In the genomic region with DNA sequence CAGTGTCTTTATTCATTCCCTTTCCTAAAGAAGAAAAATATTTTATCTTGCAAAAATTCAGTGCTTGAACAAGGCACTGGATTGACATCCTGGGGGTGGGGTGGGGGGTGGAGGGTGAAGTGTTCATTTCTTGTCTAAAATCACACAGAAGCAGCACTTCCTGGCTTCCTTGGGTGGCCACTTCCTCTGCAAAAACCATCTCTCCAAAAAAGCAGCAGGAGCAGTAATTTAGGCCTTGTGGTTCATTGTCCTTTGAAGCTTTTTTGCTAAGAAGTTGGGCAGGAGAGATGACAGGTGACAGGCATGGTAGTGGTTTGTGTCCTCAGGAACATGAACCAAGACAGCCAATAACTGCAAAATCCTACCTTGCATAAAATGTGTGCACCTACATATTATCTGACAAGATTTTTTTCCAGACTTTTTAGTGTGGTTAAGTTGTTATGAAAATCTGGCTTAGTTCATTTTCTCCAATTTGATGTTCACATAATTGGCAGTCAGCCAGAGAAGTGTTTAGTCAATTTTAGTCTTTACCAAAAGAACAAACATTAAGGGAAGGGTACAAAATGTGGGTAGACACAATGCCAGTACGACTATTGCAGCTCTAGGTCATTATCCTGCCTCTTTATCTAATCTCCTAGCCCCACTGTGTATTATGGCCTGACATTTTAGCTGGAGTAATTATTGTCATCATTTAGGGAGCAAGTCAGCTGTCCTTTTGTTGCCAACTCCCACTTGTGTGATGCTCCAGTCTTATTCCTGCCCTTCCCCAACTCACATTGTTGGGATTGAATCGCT, we compare ENCODE assay signal across 13 cellular contexts.
DNase-seq lines count a peak whose midpoint lies in the region; ATAC-seq and FAIRE-seq lines count a peak whose summit lies in the region.
"Had no signal": no experiment of that assay in that cellular context is flagged by ENCODE, and none has a peak within 500 bp of the region (broad histone marks: within the 10 kb centered on the region; RNA-seq: fewer than 3 reads in every experiment).

No MANE protein-coding gene starts in this region.

- peaks cover 52% of the 10 kb centered on the region for H3K4me1 Mint-ChIP-seq in activated CD8-positive, alpha-beta T cell treated with anti-CD3 and anti-CD28 coated beads, Interleukin-2, amount 10 ng/mL, durations not matched to agents 7 days and 5 days (ENCODE audit: low read depth)

- peaks cover 7% of the 10 kb centered on the region for H3K27me3 Mint-ChIP-seq in activated CD8-positive, alpha-beta T cell treated with anti-CD3 and anti-CD28 coated beads, Interleukin-2, amount 10 ng/mL, durations not matched to agents 7 days and 5 days (ENCODE audit: low read depth)

- H3K9me3 Mint-ChIP-seq in activated CD8-positive, alpha-beta T cell treated with anti-CD3 and anti-CD28 coated beads, Interleukin-2, amount 10 ng/mL, durations not matched to agents 7 days and 5 days (ENCODE audit: insufficient read depth) = no peaks in the 10 kb centered on the region
- H3K9me3 Mint-ChIP-seq: effector memory CD8-positive, alpha-beta T cell; H9 had no signal

- peak; percentile 90 for DNase-seq in COR-L47 (lab: John Stamatoyannopoulos, UW)
- DNase-seq in HTR-8/SVneo (ENCODE audit: insufficient read length, low spot score) = no peak
- DNase-seq in NCI-H69 (lab: John Stamatoyannopoulos, UW) = peak; percentile 87
- peak; percentile 56 for DNase-seq in activated CD8-positive, alpha-beta T cell treated with anti-CD3 and anti-CD28 coated beads, Interleukin-2, amount 10 ng/mL, durations not matched to agents 7 days and 5 days
- DNase-seq in stimulated activated CD8-positive, alpha-beta memory T cell treated with anti-CD3 and anti-CD28 coated beads, Interleukin-4, amount 100 ng/mL, for 48 hours = no peak
- no peak for DNase-seq in stimulated activated CD4-positive, alpha-beta T cell treated with anti-CD3 and anti-CD28 coated beads, Interleukin-12 subunit alpha, Interleukin-12 subunit beta, amount 100 ng/mL, for 4 hours
- no peak for DNase-seq in hepatic stellate cell (ENCODE audit: low spot score)
- DNase-seq: activated CD4-positive, CD25-positive, alpha-beta regulatory T cell treated with anti-CD3 and anti-CD28 coated beads, Interleukin-2, amount 50 U/mL, for 72 hours; C1 segment of cervical spinal cord; effector memory CD8-positive, alpha-beta T cell; H9; mammary epithelial cell had no signal

- peak; percentile 73 for ATAC-seq in activated CD8-positive, alpha-beta T cell treated with anti-CD3 and anti-CD28 coated beads, Interleukin-2, amount 10 ng/mL, durations not matched to agents 7 days and 5 days
- no peak for ATAC-seq in GM21381 (IDR thresholded peaks at IDR 0.05; ENCODE audit: unreplicated experiment)
- ATAC-seq: effector memory CD8-positive, alpha-beta T cell had no signal

- H3K27ac Mint-ChIP-seq in activated CD8-positive, alpha-beta T cell treated with anti-CD3 and anti-CD28 coated beads, Interleukin-2, amount 10 ng/mL, durations not matched to agents 7 days and 5 days = peak overlapping the region; percentile 53

- peak; percentile 67 for FAIRE-seq in HTR-8/SVneo (lab: Jason Lieb, UNC)

- CTCF ChIA-PET in activated CD8-positive, alpha-beta T cell treated with anti-CD3 and anti-CD28 coated beads, Interleukin-2, amount 10 ng/mL, durations not matched to agents 7 days and 5 days (lab: Charles Lee) = interaction anchor here (1.1 to 1.9 kb wide), 6 partner anchors 9 to 119 kb away, joined by 3 to 7 read pairs (median 4); no protein-coding TSS in a partner anchor

- POLR2A ChIA-PET in activated CD8-positive, alpha-beta T cell treated with anti-CD3 and anti-CD28 coated beads, Interleukin-2, amount 10 ng/mL, durations not matched to agents 7 days and 5 days (lab: Charles Lee) = no interaction called here

- H3K36me3 Mint-ChIP-seq in activated CD8-positive, alpha-beta T cell treated with anti-CD3 and anti-CD28 coated beads, Interleukin-2, amount 10 ng/mL, durations not matched to agents 7 days and 5 days (ENCODE audit: low read depth) = peaks cover 2% of the 10 kb centered on the region

- H3K4me3 Mint-ChIP-seq in activated CD8-positive, alpha-beta T cell treated with anti-CD3 and anti-CD28 coated beads, Interleukin-2, amount 10 ng/mL, durations not matched to agents 7 days and 5 days = peak overlapping the region; percentile 16
- H3K4me3 Mint-ChIP-seq: effector memory CD8-positive, alpha-beta T cell had no signal

Comparison
In these comparisons a context has a peak if more than half of its experiments do, and no peak if none do; other contexts are left out.
1. DNase-seq: peak in COR-L47 (single experiment), NCI-H69 (single experiment) and activated CD8-positive, alpha-beta T cell treated with anti-CD3 and anti-CD28 coated beads, Interleukin-2, amount 10 ng/mL, durations not matched to agents 7 days and 5 days (single experiment); none in HTR-8/SVneo (single experiment), stimulated activated CD8-positive, alpha-beta memory T cell treated with anti-CD3 and anti-CD28 coated beads, Interleukin-4, amount 100 ng/mL, for 48 hours (single experiment), stimulated activated CD4-positive, alpha-beta T cell treated with anti-CD3 and anti-CD28 coated beads, Interleukin-12 subunit alpha, Interleukin-12 subunit beta, amount 100 ng/mL, for 4 hours (single experiment) and hepatic stellate cell (single experiment).